Comparison of ENCODE assay signal across 1 cellular context in the genomic region with DNA sequence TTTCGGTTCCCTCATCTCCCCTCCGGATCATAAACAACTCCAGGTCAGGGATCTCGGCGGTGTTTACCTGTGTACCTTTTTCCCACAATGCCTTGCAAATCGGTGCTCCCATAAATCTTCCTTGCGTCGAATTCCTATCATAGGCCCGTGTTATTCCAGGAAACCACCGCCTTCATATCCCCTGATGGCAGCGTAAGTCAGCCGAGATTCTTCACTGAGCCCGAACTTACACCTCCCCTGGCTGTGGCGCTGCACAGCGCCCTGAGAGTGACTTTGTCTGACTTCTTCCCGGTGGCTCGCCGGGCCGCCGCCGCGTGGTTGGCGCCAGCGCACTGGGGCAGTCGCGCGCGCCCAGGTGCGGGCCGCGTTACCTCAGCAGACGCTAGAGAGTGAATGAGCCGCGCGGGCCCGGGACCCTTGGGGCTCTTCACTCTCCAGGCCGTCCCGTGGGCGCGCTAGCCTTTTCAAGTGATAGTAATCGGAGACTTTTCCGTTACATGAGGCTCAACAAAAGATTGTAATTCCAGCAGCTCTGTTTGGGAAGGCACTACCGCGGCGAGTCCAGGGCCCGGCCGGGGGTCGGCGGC.
TF ChIP-seq lines count a peak whose summit lies in the region.

No MANE protein-coding gene starts in this region.

TF ChIP-seq in K562, 482 proteins besides CTCF, POLR2A, EP300 and RAD21 (continued from another document and continues in another):
- TF ChIP-seq PTBP1 (IDR thresholded peaks at IDR 0.05; ENCODE audit: low read depth, low read length) (0 out of 2 replicates have a peak, but pooled peaks have one; percentile 48), XRCC3 (IDR thresholded peaks at IDR 0.05) (no peak), HDAC2 (IDR thresholded peaks at IDR 0.05) (peak; percentile 76; the same call in 1 of the 2 replicates), U2AF1 (optimal IDR thresholded peaks at IDR 0.05; ENCODE audit: low read depth, low read length) (peak; percentile 38), KHSRP (IDR thresholded peaks at IDR 0.05) (no peak), KDM1A (IDR thresholded peaks at IDR 0.05) (peak; percentile 75 to 78), KDM2B (CRISPR knock-in tag; IDR thresholded peaks at IDR 0.05) (peak; percentile 83; the same call in 1 of the 2 replicates), U2AF2 (optimal IDR thresholded peaks at IDR 0.05; ENCODE audit: low read depth, low read length) (no peak), ZNF174 (CRISPR knock-in tag; IDR thresholded peaks at IDR 0.05) (no peak), FOXA1 (IDR thresholded peaks at IDR 0.05; ENCODE audit: borderline replicate concordance) (no peak), PHF21A (IDR thresholded peaks at IDR 0.05; ENCODE audit: borderline replicate concordance, low read depth) (peak; percentile 86; the same call in 1 of the 2 replicates), CBX5 (IDR thresholded peaks at IDR 0.05; ENCODE audit: borderline replicate concordance, low read depth) (peak; percentile 16; the same call in 1 of the 2 replicates), NBN (IDR thresholded peaks at IDR 0.05; ENCODE audit: low read depth) (0 out of 2 replicates have a peak, but pooled peaks have one; percentile 66), HNRNPL (IDR thresholded peaks at IDR 0.05; ENCODE audit: low read depth, low read length) (0 out of 2 replicates have a peak, but pooled peaks have one; percentile 20), SP1 (CRISPR knock-in tag; IDR thresholded peaks at IDR 0.05) (peak; percentile 17; the same call in 1 of the 2 replicates), FOXK2 (conservative IDR thresholded peaks at IDR 0.05 in 1 of 2, IDR thresholded peaks at IDR 0.05 in 1 of 2; ENCODE audit: low read depth in 2 of 2) (peak; percentile 68 to 74), CXXC5 (CRISPR knock-in tag; IDR thresholded peaks at IDR 0.05) (peak; percentile 87), BRD9 (IDR thresholded peaks at IDR 0.05; ENCODE audit: low read depth, partially characterized antibody) (peak; percentile 24), DPF2 (IDR thresholded peaks at IDR 0.05) (peak; percentile 10; the same call in 1 of the 2 replicates), NCOA2 (IDR thresholded peaks at IDR 0.05; ENCODE audit: partially characterized antibody in 2 of 2) (no peak), TAF1 (IDR thresholded peaks at IDR 0.05; ENCODE audit: control insufficient read depth, extremely low read depth, insufficient read depth, low read length, severe bottlenecking) (peak; percentile 18), NRF1 (conservative IDR thresholded peaks at IDR 0.05 in 1 of 2, IDR thresholded peaks at IDR 0.05 in 1 of 2) (peak; percentile 75 to 79), NONO (IDR thresholded peaks at IDR 0.05; ENCODE audit: low read depth in 2 of 2, low read length in 1 of 2) (peak in 1 of 2 experiments; percentile 87; a peak in 2 of 4 replicates), EP400 (IDR thresholded peaks at IDR 0.05) (peak; percentile 62), PHF20 (IDR thresholded peaks at IDR 0.05; ENCODE audit: partially characterized antibody) (peak; percentile 47), JUND (IDR thresholded peaks at IDR 0.05; ENCODE audit: borderline replicate concordance, low read depth, low read length) (no peak; the same call in none of the 2 replicates), JUND (tag; IDR thresholded peaks at IDR 0.05; ENCODE audit: borderline replicate concordance, low read depth, low read length) (no peak)
- TF ChIP-seq, protein P1, sequence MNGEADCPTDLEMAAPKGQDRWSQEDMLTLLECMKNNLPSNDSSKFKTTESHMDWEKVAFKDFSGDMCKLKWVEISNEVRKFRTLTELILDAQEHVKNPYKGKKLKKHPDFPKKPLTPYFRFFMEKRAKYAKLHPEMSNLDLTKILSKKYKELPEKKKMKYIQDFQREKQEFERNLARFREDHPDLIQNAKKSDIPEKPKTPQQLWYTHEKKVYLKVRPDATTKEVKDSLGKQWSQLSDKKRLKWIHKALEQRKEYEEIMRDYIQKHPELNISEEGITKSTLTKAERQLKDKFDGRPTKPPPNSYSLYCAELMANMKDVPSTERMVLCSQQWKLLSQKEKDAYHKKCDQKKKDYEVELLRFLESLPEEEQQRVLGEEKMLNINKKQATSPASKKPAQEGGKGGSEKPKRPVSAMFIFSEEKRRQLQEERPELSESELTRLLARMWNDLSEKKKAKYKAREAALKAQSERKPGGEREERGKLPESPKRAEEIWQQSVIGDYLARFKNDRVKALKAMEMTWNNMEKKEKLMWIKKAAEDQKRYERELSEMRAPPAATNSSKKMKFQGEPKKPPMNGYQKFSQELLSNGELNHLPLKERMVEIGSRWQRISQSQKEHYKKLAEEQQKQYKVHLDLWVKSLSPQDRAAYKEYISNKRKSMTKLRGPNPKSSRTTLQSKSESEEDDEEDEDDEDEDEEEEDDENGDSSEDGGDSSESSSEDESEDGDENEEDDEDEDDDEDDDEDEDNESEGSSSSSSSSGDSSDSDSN (IDR thresholded peaks at IDR 0.05; ENCODE audit: borderline replicate concordance in 1 of 2, low read depth in 2 of 2, low read length in 2 of 2) = peak; percentile 39 to 86; a peak in 2 of 4 replicates
- TF ChIP-seq, protein P2, sequence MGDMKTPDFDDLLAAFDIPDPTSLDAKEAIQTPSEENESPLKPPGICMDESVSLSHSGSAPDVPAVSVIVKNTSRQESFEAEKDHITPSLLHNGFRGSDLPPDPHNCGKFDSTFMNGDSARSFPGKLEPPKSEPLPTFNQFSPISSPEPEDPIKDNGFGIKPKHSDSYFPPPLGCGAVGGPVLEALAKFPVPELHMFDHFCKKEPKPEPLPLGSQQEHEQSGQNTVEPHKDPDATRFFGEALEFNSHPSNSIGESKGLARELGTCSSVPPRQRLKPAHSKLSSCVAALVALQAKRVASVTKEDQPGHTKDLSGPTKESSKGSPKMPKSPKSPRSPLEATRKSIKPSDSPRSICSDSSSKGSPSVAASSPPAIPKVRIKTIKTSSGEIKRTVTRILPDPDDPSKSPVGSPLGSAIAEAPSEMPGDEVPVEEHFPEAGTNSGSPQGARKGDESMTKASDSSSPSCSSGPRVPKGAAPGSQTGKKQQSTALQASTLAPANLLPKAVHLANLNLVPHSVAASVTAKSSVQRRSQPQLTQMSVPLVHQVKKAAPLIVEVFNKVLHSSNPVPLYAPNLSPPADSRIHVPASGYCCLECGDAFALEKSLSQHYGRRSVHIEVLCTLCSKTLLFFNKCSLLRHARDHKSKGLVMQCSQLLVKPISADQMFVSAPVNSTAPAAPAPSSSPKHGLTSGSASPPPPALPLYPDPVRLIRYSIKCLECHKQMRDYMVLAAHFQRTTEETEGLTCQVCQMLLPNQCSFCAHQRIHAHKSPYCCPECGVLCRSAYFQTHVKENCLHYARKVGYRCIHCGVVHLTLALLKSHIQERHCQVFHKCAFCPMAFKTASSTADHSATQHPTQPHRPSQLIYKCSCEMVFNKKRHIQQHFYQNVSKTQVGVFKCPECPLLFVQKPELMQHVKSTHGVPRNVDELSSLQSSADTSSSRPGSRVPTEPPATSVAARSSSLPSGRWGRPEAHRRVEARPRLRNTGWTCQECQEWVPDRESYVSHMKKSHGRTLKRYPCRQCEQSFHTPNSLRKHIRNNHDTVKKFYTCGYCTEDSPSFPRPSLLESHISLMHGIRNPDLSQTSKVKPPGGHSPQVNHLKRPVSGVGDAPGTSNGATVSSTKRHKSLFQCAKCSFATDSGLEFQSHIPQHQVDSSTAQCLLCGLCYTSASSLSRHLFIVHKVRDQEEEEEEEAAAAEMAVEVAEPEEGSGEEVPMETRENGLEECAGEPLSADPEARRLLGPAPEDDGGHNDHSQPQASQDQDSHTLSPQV (IDR thresholded peaks at IDR 0.05) = 0 out of 2 replicates have a peak, but pooled peaks have one; percentile 68
- TF ChIP-seq, protein P3, sequence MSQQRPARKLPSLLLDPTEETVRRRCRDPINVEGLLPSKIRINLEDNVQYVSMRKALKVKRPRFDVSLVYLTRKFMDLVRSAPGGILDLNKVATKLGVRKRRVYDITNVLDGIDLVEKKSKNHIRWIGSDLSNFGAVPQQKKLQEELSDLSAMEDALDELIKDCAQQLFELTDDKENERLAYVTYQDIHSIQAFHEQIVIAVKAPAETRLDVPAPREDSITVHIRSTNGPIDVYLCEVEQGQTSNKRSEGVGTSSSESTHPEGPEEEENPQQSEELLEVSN (IDR thresholded peaks at IDR 0.05; ENCODE audit: borderline replicate concordance in 1 of 2, extremely low read depth in 1 of 2, insufficient read depth in 1 of 2, insufficient read length in 1 of 2, low read depth in 1 of 2, low read length in 1 of 2, poor library complexity in 1 of 2, severe bottlenecking in 1 of 2) = peak; percentile 47 to 92
- TF ChIP-seq, protein P4, sequence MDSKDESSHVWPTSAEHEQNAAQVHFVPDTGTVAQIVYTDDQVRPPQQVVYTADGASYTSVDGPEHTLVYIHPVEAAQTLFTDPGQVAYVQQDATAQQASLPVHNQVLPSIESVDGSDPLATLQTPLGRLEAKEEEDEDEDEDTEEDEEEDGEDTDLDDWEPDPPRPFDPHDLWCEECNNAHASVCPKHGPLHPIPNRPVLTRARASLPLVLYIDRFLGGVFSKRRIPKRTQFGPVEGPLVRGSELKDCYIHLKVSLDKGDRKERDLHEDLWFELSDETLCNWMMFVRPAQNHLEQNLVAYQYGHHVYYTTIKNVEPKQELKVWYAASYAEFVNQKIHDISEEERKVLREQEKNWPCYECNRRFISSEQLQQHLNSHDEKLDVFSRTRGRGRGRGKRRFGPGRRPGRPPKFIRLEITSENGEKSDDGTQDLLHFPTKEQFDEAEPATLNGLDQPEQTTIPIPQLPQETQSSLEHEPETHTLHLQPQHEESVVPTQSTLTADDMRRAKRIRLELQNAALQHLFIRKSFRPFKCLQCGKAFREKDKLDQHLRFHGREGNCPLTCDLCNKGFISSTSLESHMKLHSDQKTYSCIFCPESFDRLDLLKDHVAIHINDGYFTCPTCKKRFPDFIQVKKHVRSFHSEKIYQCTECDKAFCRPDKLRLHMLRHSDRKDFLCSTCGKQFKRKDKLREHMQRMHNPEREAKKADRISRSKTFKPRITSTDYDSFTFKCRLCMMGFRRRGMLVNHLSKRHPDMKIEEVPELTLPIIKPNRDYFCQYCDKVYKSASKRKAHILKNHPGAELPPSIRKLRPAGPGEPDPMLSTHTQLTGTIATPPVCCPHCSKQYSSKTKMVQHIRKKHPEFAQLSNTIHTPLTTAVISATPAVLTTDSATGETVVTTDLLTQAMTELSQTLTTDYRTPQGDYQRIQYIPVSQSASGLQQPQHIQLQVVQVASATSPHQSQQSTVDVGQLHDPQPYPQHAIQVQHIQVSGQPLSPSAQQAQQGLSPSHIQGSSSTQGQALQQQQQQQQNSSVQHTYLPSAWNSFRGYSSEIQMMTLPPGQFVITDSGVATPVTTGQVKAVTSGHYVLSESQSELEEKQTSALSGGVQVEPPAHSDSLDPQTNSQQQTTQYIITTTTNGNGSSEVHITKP (IDR thresholded peaks at IDR 0.05; ENCODE audit: partially characterized antibody) = peak; percentile 72
- TF ChIP-seq, protein P5, sequence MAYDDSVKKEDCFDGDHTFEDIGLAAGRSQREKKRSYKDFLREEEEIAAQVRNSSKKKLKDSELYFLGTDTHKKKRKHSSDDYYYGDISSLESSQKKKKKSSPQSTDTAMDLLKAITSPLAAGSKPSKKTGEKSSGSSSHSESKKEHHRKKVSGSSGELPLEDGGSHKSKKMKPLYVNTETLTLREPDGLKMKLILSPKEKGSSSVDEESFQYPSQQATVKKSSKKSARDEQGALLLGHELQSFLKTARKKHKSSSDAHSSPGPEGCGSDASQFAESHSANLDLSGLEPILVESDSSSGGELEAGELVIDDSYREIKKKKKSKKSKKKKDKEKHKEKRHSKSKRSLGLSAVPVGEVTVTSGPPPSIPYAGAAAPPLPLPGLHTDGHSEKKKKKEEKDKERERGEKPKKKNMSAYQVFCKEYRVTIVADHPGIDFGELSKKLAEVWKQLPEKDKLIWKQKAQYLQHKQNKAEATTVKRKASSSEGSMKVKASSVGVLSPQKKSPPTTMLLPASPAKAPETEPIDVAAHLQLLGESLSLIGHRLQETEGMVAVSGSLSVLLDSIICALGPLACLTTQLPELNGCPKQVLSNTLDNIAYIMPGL (CRISPR knock-in tag; IDR thresholded peaks at IDR 0.05) = 0 out of 2 replicates have a peak, but pooled peaks have one; percentile 75
